ENCODE assay signal across 19 cellular contexts in genomic region chr15:32790352-32790999, GRCh38.
DNase-seq lines count a peak whose midpoint lies in the region; ATAC-seq, FAIRE-seq and TF ChIP-seq lines count a peak whose summit lies in the region.
"Had no signal": no experiment of that assay in that cellular context is flagged by ENCODE, and none has a peak within 500 bp of the region (broad histone marks: within the 10 kb centered on the region; RNA-seq: fewer than 3 reads in every experiment).

No MANE protein-coding gene starts in this region.

- ATAC-seq in GM19023 (IDR thresholded peaks at IDR 0.05; ENCODE audit: unreplicated experiment) (no peak), heart right ventricle (no peak)

- no peaks in the 10 kb centered on the region for H3K4me1 ChIP-seq in heart right ventricle
- H3K4me1 ChIP-seq: left ventricle myocardium inferior, parathyroid adenoma had no signal

- no peak for TF ChIP-seq POLR2A in GM12892 (IDR thresholded peaks at IDR 0.05; ENCODE audit: low read depth, low read length)

- no peaks in the 10 kb centered on the region for H3K27me3 ChIP-seq in heart right ventricle
- H3K27me3 ChIP-seq: brain microvascular endothelial cell, esophagus muscularis mucosa, SJCRH30, tibial nerve had no signal

- peak; percentile 81 for DNase-seq in ELR (ENCODE audit: low read depth)
- DNase-seq in NCI-H69 (lab: John Stamatoyannopoulos, UW) = peak; percentile 44
- DNase-seq in fibroblast of gingiva (ENCODE audit: low read depth) = peak; percentile 37
- DNase-seq in osteocyte (ENCODE audit: extremely low spot score, unreplicated experiment) = no peak
- DNase-seq in stimulated activated naive CD4-positive, alpha-beta T cell (lab: John Stamatoyannopoulos, UW) = no peak
- no peak for DNase-seq in GM12892 (ENCODE audit: insufficient read length)
- no peak for DNase-seq in heart right ventricle
- DNase-seq: brain microvascular endothelial cell, KBM-7, left ventricle myocardium inferior, NCI-H1105 treated with DMSO at 0.1 percent for 48 hours, NCI-H2171 treated with DMSO at 0.1 percent for 48 hours, SJCRH30, small intestine had no signal

- TF ChIP-seq CTCF in osteocyte (IDR thresholded peaks at IDR 0.05) = no peak
- TF ChIP-seq CTCF in heart right ventricle (IDR thresholded peaks at IDR 0.05) = no peak

- intact Hi-C loops in heart right ventricle (cut with DNase I) = no loop called here

- no peaks in the 10 kb centered on the region for H3K36me3 ChIP-seq in heart right ventricle
- H3K36me3 ChIP-seq: brain microvascular endothelial cell, esophagus muscularis mucosa, left ventricle myocardium inferior, tibial nerve had no signal

- H3K27me3 Mint-ChIP-seq in osteocyte (ENCODE audit: unreplicated experiment) = no peaks in the 10 kb centered on the region

- no peak for FAIRE-seq in GM12892 (lab: Jason Lieb, UNC)
- FAIRE-seq: small intestine had no signal

- peaks cover 26% of the 10 kb centered on the region for H3K4me1 Mint-ChIP-seq in osteocyte (ENCODE audit: unreplicated experiment)

- peaks cover 2% of the 10 kb centered on the region for H3K36me3 Mint-ChIP-seq in osteocyte (ENCODE audit: unreplicated experiment)

- peak overlapping the region; percentile 51 for H3K27ac Mint-ChIP-seq in osteocyte (ENCODE audit: unreplicated experiment)

- 88 to 89% methylated on average over 2 of the region's 2 CpGs for WGBS in heart right ventricle, 2 donors

- no peak overlapping the region for H3K4me3 Mint-ChIP-seq in osteocyte (ENCODE audit: unreplicated experiment)

- no peaks in the 10 kb centered on the region for H3K9me3 Mint-ChIP-seq in osteocyte (ENCODE audit: unreplicated experiment)

- no peak overlapping the region for H3K27ac ChIP-seq in heart right ventricle
- H3K27ac ChIP-seq: brain microvascular endothelial cell, C4-2B, esophagus muscularis mucosa, left ventricle myocardium inferior, parathyroid adenoma, SJCRH30, tibial nerve had no signal

- H3K9me3 ChIP-seq in heart right ventricle = no peaks in the 10 kb centered on the region
- H3K9me3 ChIP-seq: esophagus muscularis mucosa, left ventricle myocardium inferior, SJCRH30, tibial nerve had no signal

- H3K4me3 ChIP-seq in heart right ventricle = no peak overlapping the region
- H3K4me3 ChIP-seq: esophagus muscularis mucosa, left ventricle myocardium inferior, SJCRH30, tibial nerve had no signal

Comparison
In these comparisons a context has a peak if more than half of its experiments do, and no peak if none do; other contexts are left out.
1. DNase-seq: peak in ELR (single experiment), NCI-H69 (single experiment) and fibroblast of gingiva (single experiment); none in osteocyte (single experiment), stimulated activated naive CD4-positive, alpha-beta T cell (0 of 6), GM12892 (single experiment) and heart right ventricle (0 of 2).